In the genomic region with DNA sequence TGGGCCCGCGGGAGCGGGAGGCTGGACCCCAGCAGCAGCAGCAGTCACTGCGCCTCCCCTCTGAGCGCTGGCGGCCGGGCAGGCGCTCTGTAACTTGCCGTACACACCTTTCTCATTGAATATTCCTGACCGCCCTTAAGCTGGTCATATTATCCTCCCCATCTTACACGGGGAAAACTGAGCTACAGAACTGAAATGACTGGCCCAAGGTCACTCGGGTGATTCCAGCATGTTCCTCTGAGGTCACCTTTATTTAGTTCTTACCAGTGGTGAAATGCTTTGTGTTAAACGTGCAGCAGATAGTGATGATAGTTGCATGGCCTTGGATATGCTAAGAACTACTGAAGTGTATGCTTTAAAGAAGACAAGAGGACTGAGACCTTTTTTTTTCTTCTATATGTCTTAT, we compare ENCODE assay signal across 8 cellular contexts. TPM values are rescaled to one million over a fixed set of nuclear protein-coding genes. Genes with fewer than 3 reads are reported as not detected.
DNase-seq lines count a peak whose midpoint lies in the region; ATAC-seq and TF ChIP-seq lines count a peak whose summit lies in the region.

No MANE protein-coding gene starts in this region.

- peak overlapping the region; percentile 100 for H3K4me2 ChIP-seq in GM23338

- H3K36me3 Mint-ChIP-seq in GM23338 (ENCODE audit: low read depth), result peaks cover 35% of the 10 kb centered on the region
- H3K36me3 Mint-ChIP-seq in WTC11, result peaks cover 24% of the 10 kb centered on the region

- peaks cover 27% of the 10 kb centered on the region for H3F3A ChIP-seq in GM23338 (replicated peaks; ENCODE audit: low read depth)

- H3K4me1 ChIP-seq in GM23338 (ENCODE audit: insufficient read depth), result peaks cover 16% of the 10 kb centered on the region
- peaks cover 5% of the 10 kb centered on the region for H3K4me1 ChIP-seq in iPS-15b (ENCODE audit: control insufficient read depth, insufficient read depth, low read length)
- peaks cover 0 to 25% (median 15%) of the 10 kb centered on the region in 5 donors for H3K4me1 ChIP-seq in subcutaneous abdominal adipose tissue (ENCODE audit: control insufficient read depth in 5 of 5, insufficient read depth in 5 of 5, low read length in 5 of 5)

- H3K27ac Mint-ChIP-seq in GM23338 (peak overlapping the region; percentile 100), WTC11 (peak overlapping the region; percentile 100)

- peak overlapping the region; percentile 85; the same call in 1 of the 2 replicates for H3K27ac ChIP-seq in GM23338 (ENCODE audit: low read depth)
- H3K27ac ChIP-seq in subcutaneous abdominal adipose tissue (ENCODE audit: low read depth, low read length), result peak overlapping the region; percentile 94

- POLR2A ChIA-PET in BJ (lab: Charles Lee), result interaction anchor here (0.6 kb wide), 1 partner anchor 213 kb away, joined by 5 read pairs; no protein-coding TSS in a partner anchor
- POLR2A ChIA-PET in WTC11 (lab: Charles Lee), result interaction anchor here (1.4 to 2.7 kb wide), 4 partner anchors 36 to 120 kb away, joined by 4 to 13 read pairs (median 6); partner anchors contain the start of genes AFF4 and CCNI2

- no peaks in the 10 kb centered on the region for H3K9me3 ChIP-seq in iPS-15b (ENCODE audit: control insufficient read depth, insufficient read depth, low read length)
- no peaks in the 10 kb centered on the region for H3K9me3 ChIP-seq in subcutaneous abdominal adipose tissue (ENCODE audit: control insufficient read depth in 5 of 5, low read length in 5 of 5)

- H3K9me3 Mint-ChIP-seq in GM23338 (no peaks in the 10 kb centered on the region), WTC11 (no peaks in the 10 kb centered on the region)

- TF ChIP-seq CTCF in BJ (IDR thresholded peaks at IDR 0.05; ENCODE audit: insufficient read depth, low read depth, low read length) (no peak), GM23338 (conservative IDR thresholded peaks at IDR 0.05; ENCODE audit: low read depth in 2 of 2) (no peak), WTC11 (IDR thresholded peaks at IDR 0.05) (no peak)

- H3K9ac ChIP-seq in iPS-15b (ENCODE audit: low read depth, low read length), result peak overlapping the region; percentile 91
- peak overlapping the region; percentile 70 to 95 (median 82) for H3K9ac ChIP-seq in subcutaneous abdominal adipose tissue (ENCODE audit: low read length in 5 of 5)

- peaks cover 5% of the 10 kb centered on the region; the same call in 1 of the 2 replicates for H3K36me3 ChIP-seq in BJ (ENCODE audit: control insufficient read depth, insufficient read depth, low read length)
- peaks cover 15% of the 10 kb centered on the region for H3K36me3 ChIP-seq in GM23338 (ENCODE audit: insufficient read depth)
- H3K36me3 ChIP-seq in iPS-15b (ENCODE audit: control insufficient read depth, insufficient read depth, low read length), result peaks cover 8% of the 10 kb centered on the region
- peaks cover 0 to 32% (median 17%) of the 10 kb centered on the region in 5 donors for H3K36me3 ChIP-seq in subcutaneous abdominal adipose tissue (ENCODE audit: control insufficient read depth in 5 of 5, insufficient read depth in 5 of 5, low read length in 5 of 5)

- peak; percentile 15 for ATAC-seq in GM23338
- ATAC-seq in WTC11, result no peak

- DNase-seq in BJ (ENCODE audit: low read depth), result no peak
- no peak for DNase-seq in GM23338 (ENCODE audit: low spot score)
- DNase-seq in WTC11 (ENCODE audit: low spot score), result no peak
- no peak for DNase-seq in DMS 273 (lab: John Stamatoyannopoulos, UW; ENCODE audit: unreplicated experiment)
- no peak for DNase-seq in NCI-H2029 treated with DMSO at 0.1 percent for 48 hours (lab: John Stamatoyannopoulos, UW)
- DNase-seq in NCI-H69 (lab: John Stamatoyannopoulos, UW), result no peak

- peak overlapping the region; percentile 79 for H3K4me3 ChIP-seq in BJ (ENCODE audit: low read depth, low read length)
- H3K4me3 ChIP-seq in GM23338, result peak overlapping the region; percentile 98
- H3K4me3 ChIP-seq in iPS-15b (ENCODE audit: low read depth, low read length), result peak overlapping the region; percentile 89
- peak overlapping the region; percentile 68 to 92 (median 81) for H3K4me3 ChIP-seq in subcutaneous abdominal adipose tissue (ENCODE audit: low read depth in 1 of 5, low read length in 5 of 5)

- H3K4me1 Mint-ChIP-seq in GM23338 (peaks cover 21% of the 10 kb centered on the region), WTC11 (peaks cover 22% of the 10 kb centered on the region)

- peaks cover 20% of the 10 kb centered on the region for H3K79me2 ChIP-seq in GM23338 (replicated peaks; ENCODE audit: insufficient read depth)

- no peaks in the 10 kb centered on the region for H3K9me2 ChIP-seq in GM23338 (ENCODE audit: insufficient read depth)

- CTCF ChIA-PET in BJ (lab: Yijun Ruan, JAX), result interaction anchor here (0.6 to 11.5 kb wide), 5 partner anchors 13 to 47 kb away, joined by 3 to 71 read pairs (median 13); partner anchors contain the start of gene SHROOM1
- CTCF ChIA-PET in WTC11 (lab: Charles Lee), result interaction anchor here (1.3 to 2.9 kb wide), 6 partner anchors 12 to 120 kb away, joined by 3 to 24 read pairs (median 8); partner anchors contain the start of gene CCNI2

- H3K27me3 ChIP-seq in BJ (ENCODE audit: control insufficient read depth, insufficient read depth, low read length), result no peaks in the 10 kb centered on the region
- no peaks in the 10 kb centered on the region for H3K27me3 ChIP-seq in GM23338 (ENCODE audit: insufficient read depth)
- no peaks in the 10 kb centered on the region for H3K27me3 ChIP-seq in iPS-15b (ENCODE audit: control insufficient read depth, insufficient read depth, low read length)
- H3K27me3 ChIP-seq in subcutaneous abdominal adipose tissue (ENCODE audit: control insufficient read depth in 5 of 5, insufficient read depth in 4 of 5, low read length in 5 of 5), result no peaks in the 10 kb centered on the region

- peak overlapping the region; percentile 45; the same call in 1 of the 2 replicates for H2AFZ ChIP-seq in GM23338

- peaks cover 8% of the 10 kb centered on the region for H4K20me1 ChIP-seq in GM23338 (replicated peaks; ENCODE audit: insufficient read depth)

- H3K27me3 Mint-ChIP-seq in GM23338 (ENCODE audit: insufficient read depth, low read depth, poor library complexity) (peaks cover 9% of the 10 kb centered on the region), WTC11 (ENCODE audit: low read depth) (peaks cover 3% of the 10 kb centered on the region; the same call in 1 of the 2 replicates)

- H3K4me3 Mint-ChIP-seq in GM23338, result peak overlapping the region; percentile 99
- H3K4me3 Mint-ChIP-seq in WTC11, result peak overlapping the region; percentile 100

TF ChIP-seq in GM23338, 12 proteins besides CTCF, POLR2A, EP300 and RAD21 (continues in another document):
- TF ChIP-seq CREB1 (CRISPR knock-in tag; IDR thresholded peaks at IDR 0.05; ENCODE audit: low read depth) (no peak), POLR2AphosphoS5 (IDR thresholded peaks at IDR 0.05; ENCODE audit: low read depth) (no peak), NANOG (IDR thresholded peaks at IDR 0.05; ENCODE audit: borderline replicate concordance) (no peak), STAT1 (IDR thresholded peaks at IDR 0.05; ENCODE audit: unreplicated experiment) (no peak), ZNF331 (CRISPR knock-in tag; IDR thresholded peaks at IDR 0.05; ENCODE audit: low read depth) (no peak), EZH2 (IDR thresholded peaks at IDR 0.05; ENCODE audit: low read depth, unreplicated experiment) (no peak)

TF ChIP-seq in WTC11, 78 proteins besides CTCF, POLR2A, EP300 and RAD21:
- TF ChIP-seq, protein P1, sequence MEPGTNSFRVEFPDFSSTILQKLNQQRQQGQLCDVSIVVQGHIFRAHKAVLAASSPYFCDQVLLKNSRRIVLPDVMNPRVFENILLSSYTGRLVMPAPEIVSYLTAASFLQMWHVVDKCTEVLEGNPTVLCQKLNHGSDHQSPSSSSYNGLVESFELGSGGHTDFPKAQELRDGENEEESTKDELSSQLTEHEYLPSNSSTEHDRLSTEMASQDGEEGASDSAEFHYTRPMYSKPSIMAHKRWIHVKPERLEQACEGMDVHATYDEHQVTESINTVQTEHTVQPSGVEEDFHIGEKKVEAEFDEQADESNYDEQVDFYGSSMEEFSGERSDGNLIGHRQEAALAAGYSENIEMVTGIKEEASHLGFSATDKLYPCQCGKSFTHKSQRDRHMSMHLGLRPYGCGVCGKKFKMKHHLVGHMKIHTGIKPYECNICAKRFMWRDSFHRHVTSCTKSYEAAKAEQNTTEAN (CRISPR knock-in tag; IDR thresholded peaks at IDR 0.05), result no peak
- TF ChIP-seq GRHL2 (CRISPR knock-in tag; IDR thresholded peaks at IDR 0.05; ENCODE audit: insufficient replicate concordance, severe bottlenecking), result no peak
- TF ChIP-seq FOXP1 (CRISPR knock-in tag; IDR thresholded peaks at IDR 0.05; ENCODE audit: borderline replicate concordance), result no peak

RNA-seq across cellular contexts. Expression of gene UQCRQ, which starts 0.6 kb away (rescaled TPM):
- polyA plus RNA-seq in BJ (2011; rRNA removed) (289 and 292 TPM in 2 replicates), GM23338 (2016; fragmentation: Nextera tagmentation; extraction: Ambion mirVana) (1,308 and 1,495 TPM in 2 replicates)
- 15.9 and 27.1 TPM in 2 replicates for polyA minus RNA-seq in BJ (2011; rRNA and poly(A)+ RNA removed)
- total RNA-seq in GM23338 (2014; rRNA removed; shearing (Covaris generic)), result 104 and 115 TPM in 2 replicates
- total RNA-seq in WTC11 (2021), result 244 to 256 TPM (median 244 TPM) in 3 replicates

RNA-seq across cellular contexts. Expression of gene GDF9, which starts 0.8 kb away (rescaled TPM):
- polyA plus RNA-seq in BJ (2011; rRNA removed), result 0.15 and 0.20 TPM in 2 replicates
- not detected in 2 replicates for polyA minus RNA-seq in BJ (2011; rRNA and poly(A)+ RNA removed)
- total RNA-seq in GM23338 (2014; rRNA removed; shearing (Covaris generic)), result 0.14 and 0.66 TPM in 2 replicates
- 0.11 and 0.37 TPM in 2 replicates for polyA plus RNA-seq in GM23338 (2016; fragmentation: Nextera tagmentation; extraction: Ambion mirVana)
- 0.34 to 0.42 TPM (median 0.37 TPM) in 3 replicates for total RNA-seq in WTC11 (2021)

RNA-seq across cellular contexts. Expression of gene LEAP2, which starts 6.4 kb away (rescaled TPM):
- 0.31 and 0.70 TPM in 2 replicates for polyA plus RNA-seq in BJ (2011; rRNA removed)
- 0.51 TPM in 1 of 2 replicates, not detected in the other for polyA minus RNA-seq in BJ (2011; rRNA and poly(A)+ RNA removed)
- 0.54 and 1.8 TPM in 2 replicates for total RNA-seq in GM23338 (2014; rRNA removed; shearing (Covaris generic))
- polyA plus RNA-seq in GM23338 (2016; fragmentation: Nextera tagmentation; extraction: Ambion mirVana), result 1.5 and 1.6 TPM in 2 replicates
- total RNA-seq in WTC11 (2021), result 1.9 to 2.4 TPM (median 2.0 TPM) in 3 replicates

RNA-seq across cellular contexts. Expression of gene SHROOM1, which starts 36.6 kb away (rescaled TPM):
- polyA plus RNA-seq in BJ (2011; rRNA removed), result 6.4 and 8.5 TPM in 2 replicates
- polyA minus RNA-seq in BJ (2011; rRNA and poly(A)+ RNA removed), result 2.9 and 5.0 TPM in 2 replicates
- total RNA-seq in GM23338 (2014; rRNA removed; shearing (Covaris generic)), result 4.3 and 5.4 TPM in 2 replicates
- polyA plus RNA-seq in GM23338 (2016; fragmentation: Nextera tagmentation; extraction: Ambion mirVana), result 2.5 and 2.6 TPM in 2 replicates
- total RNA-seq in WTC11 (2021), result 7.9 to 8.1 TPM (median 8.0 TPM) in 3 replicates

RNA-seq across cellular contexts. Expression of gene SOWAHA, which starts 53.9 kb away (rescaled TPM):
- polyA plus RNA-seq in BJ (2011; rRNA removed) (0.02 TPM in 1 of 2 replicates, not detected in the other), GM23338 (2016; fragmentation: Nextera tagmentation; extraction: Ambion mirVana) (0.18 TPM in 1 of 2 replicates, not detected in the other)
- not detected in 2 replicates for polyA minus RNA-seq in BJ (2011; rRNA and poly(A)+ RNA removed)
- 0.52 and 0.93 TPM in 2 replicates for total RNA-seq in GM23338 (2014; rRNA removed; shearing (Covaris generic))
- total RNA-seq in WTC11 (2021), result 0.11 to 0.25 TPM (median 0.16 TPM) in 3 replicates
